ENCODE assay signal across 18 cellular contexts in genomic region chr5:14357861-14358260, GRCh38.
DNase-seq lines count a peak whose midpoint lies in the region; ATAC-seq and TF ChIP-seq lines count a peak whose summit lies in the region.
"Had no signal": no experiment of that assay in that cellular context is flagged by ENCODE, and none has a peak within 500 bp of the region (broad histone marks: within the 10 kb centered on the region; RNA-seq: fewer than 3 reads in every experiment).

No MANE protein-coding gene starts in this region.

- peaks cover 55% of the 10 kb centered on the region for H3K36me3 ChIP-seq in BLaER1
- H3K36me3 ChIP-seq in HUES6 (ENCODE audit: control insufficient read depth, insufficient read depth, low read length), result peaks cover 37% of the 10 kb centered on the region
- H3K36me3 ChIP-seq in hepatocyte (replicated peaks; ENCODE audit: insufficient read depth, low read depth), result no peaks in the 10 kb centered on the region
- H3K36me3 ChIP-seq: ovary, uterus had no signal

- H3K9me2 ChIP-seq in hepatocyte (replicated peaks; ENCODE audit: insufficient read depth), result no peaks in the 10 kb centered on the region

- H3K4me3 ChIP-seq in BLaER1, result no peak overlapping the region
- H3K4me3 ChIP-seq in HUES6 (ENCODE audit: low read depth, low read length), result peak overlapping the region; percentile 41; the same call in 1 of the 2 replicates
- no peak overlapping the region for H3K4me3 ChIP-seq in hepatocyte
- H3K4me3 ChIP-seq: ovary, SJSA1, uterus had no signal

- H3K4me2 ChIP-seq in BLaER1 (peak overlapping the region; percentile 84), hepatocyte (no peak overlapping the region)

- TF ChIP-seq CTCF in hepatocyte (IDR thresholded peaks at IDR 0.05; ENCODE audit: poor library complexity), result no peak

- H3K27me3 ChIP-seq in BLaER1 (no peaks in the 10 kb centered on the region), HUES6 (ENCODE audit: control insufficient read depth, insufficient read depth, low read length) (no peaks in the 10 kb centered on the region), hepatocyte (no peaks in the 10 kb centered on the region)
- H3K27me3 ChIP-seq: ovary, SJSA1, uterus had no signal

- peak overlapping the region; percentile 42 for H3K27ac ChIP-seq in BLaER1
- no peak overlapping the region for H3K27ac ChIP-seq in HUES6 (ENCODE audit: low read depth, low read length)
- no peak overlapping the region for H3K27ac ChIP-seq in hepatocyte
- H3K27ac ChIP-seq: ovary, SJSA1, uterus had no signal

- no peak overlapping the region; the same call in 1 of the 2 replicates for H3K9ac ChIP-seq in BLaER1
- H3K9ac ChIP-seq in HUES6 (ENCODE audit: low read length), result peak overlapping the region; percentile 35

- no peaks in the 10 kb centered on the region for H3K79me2 ChIP-seq in hepatocyte

- DNase-seq in lung microvascular endothelial cell (ENCODE audit: low read depth in 2 of 2) (peak; percentile 19 to 48), hepatocyte (ENCODE audit: low spot score) (no peak), DMS153 (lab: John Stamatoyannopoulos, UW) (no peak), COLO829 (ENCODE audit: low spot score) (no peak)
- DNase-seq in effector CD8-positive, alpha-beta T cell (lab: John Stamatoyannopoulos, UW), result no peak
- DNase-seq: hippocampal formation; Karpas-422; NCI-H1048; NCI-H2171; NCI-H774; ovary; PC-3; stimulated activated CD4-positive, alpha-beta T cell treated with anti-CD3 and anti-CD28 coated beads, Interleukin-4, amount 100 ng/mL, for 1 hour; uterus had no signal

- H2AFZ ChIP-seq in hepatocyte, result no peak overlapping the region

- ATAC-seq in esophagus mucosa, result peak; percentile 20
- ATAC-seq: PC-3 had no signal

- H4K20me1 ChIP-seq in BLaER1, result peaks cover 89% of the 10 kb centered on the region
- no peaks in the 10 kb centered on the region for H4K20me1 ChIP-seq in hepatocyte (ENCODE audit: insufficient read depth, poor library complexity, severe bottlenecking)

- no peaks in the 10 kb centered on the region for H3K9me3 ChIP-seq in BLaER1
- H3K9me3 ChIP-seq in HUES6 (ENCODE audit: control insufficient read depth, insufficient read depth, low read depth, low read length), result no peaks in the 10 kb centered on the region
- H3K9me3 ChIP-seq in hepatocyte (ENCODE audit: low read depth), result no peaks in the 10 kb centered on the region
- H3K9me3 ChIP-seq: ovary, SJSA1, uterus had no signal

- H3K4me1 ChIP-seq in BLaER1, result peaks cover 62% of the 10 kb centered on the region
- H3K4me1 ChIP-seq in HUES6 (ENCODE audit: control insufficient read depth, insufficient read depth, low read length), result peaks cover 19% of the 10 kb centered on the region
- H3K4me1 ChIP-seq in hepatocyte (ENCODE audit: insufficient read depth), result no peaks in the 10 kb centered on the region
- H3K4me1 ChIP-seq: uterus had no signal

- 78% methylated on average over 20 of the region's 20 CpGs for WGBS in hepatocyte (ENCODE audit: low lambda C conversion rate, missing lambda C conversion rate)

Comparison
In these comparisons a context has a peak if more than half of its experiments do, and no peak if none do; other contexts are left out.
1. DNase-seq: peak in lung microvascular endothelial cell (2 of 2); none in hepatocyte (single experiment), DMS153 (single experiment), effector CD8-positive, alpha-beta T cell (single experiment) and COLO829 (single experiment).